ENCODE assay signal across 18 cellular contexts in the genomic region with DNA sequence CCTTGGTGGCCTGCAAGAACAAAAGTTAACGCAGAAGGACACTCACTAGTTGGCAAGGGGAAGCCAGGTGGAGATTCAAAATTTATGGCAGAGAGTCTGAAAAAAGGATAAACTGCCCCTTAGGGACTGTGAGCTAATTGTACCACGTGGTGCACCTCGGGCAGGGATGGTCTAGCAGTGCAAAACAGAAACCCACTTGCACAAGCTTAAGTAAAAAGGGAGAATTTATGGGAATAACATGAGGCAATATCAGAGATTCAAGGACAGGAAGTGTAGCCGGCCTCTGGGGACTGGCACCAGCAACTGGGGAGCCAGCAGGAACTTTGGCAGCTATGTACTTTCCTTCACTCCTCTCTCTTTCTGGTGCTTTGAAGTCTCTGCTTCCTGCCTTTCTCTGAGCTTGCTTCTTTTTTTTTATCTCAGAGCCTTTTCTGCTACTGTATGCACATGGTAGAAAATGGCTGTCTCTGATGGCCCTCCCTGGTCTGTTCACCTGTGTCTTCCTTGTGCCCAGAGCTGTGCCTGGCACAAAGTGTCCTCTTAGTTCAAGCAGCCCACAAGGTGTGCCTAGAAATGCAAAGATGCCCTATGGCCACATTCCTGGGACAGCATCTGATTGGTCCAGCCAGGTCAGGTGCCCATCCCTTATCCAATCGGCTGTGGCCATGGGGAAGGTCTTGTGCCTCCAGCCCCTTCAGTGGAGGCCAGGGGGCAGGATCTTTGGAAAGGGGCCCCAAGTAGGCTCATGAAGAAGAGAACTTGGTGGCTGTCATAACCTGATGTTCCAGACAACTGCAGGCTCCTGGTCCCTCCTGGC.
DNase-seq lines count a peak whose midpoint lies in the region; ATAC-seq, FAIRE-seq and TF ChIP-seq lines count a peak whose summit lies in the region.
"Had no signal": no experiment of that assay in that cellular context is flagged by ENCODE, and none has a peak within 500 bp of the region (broad histone marks: within the 10 kb centered on the region; RNA-seq: fewer than 3 reads in every experiment).

No MANE protein-coding gene starts in this region.

- DNase-seq in HepG2 (ENCODE audit: low spot score) (no peak), right lobe of liver (no peak), amniotic epithelial cell (ENCODE audit: low read depth) (peak; percentile 7), testis (peak; percentile 18), anterior cingulate cortex (lab: John Stamatoyannopoulos, UW) (no peak), ureter (ENCODE audit: low spot score) (no peak)
- DNase-seq in activated effector memory CD4-positive, alpha-beta T cell treated with anti-CD3 and anti-CD28 coated beads, Interleukin-2, amount 50 U/mL, for 16 hours, result no peak
- DNase-seq: effector memory CD4-positive, alpha-beta T cell; head of caudate nucleus; immature natural killer cell; KG1; NCI-H1417; SHP77 treated with DMSO at 0.1 percent for 48 hours; T-helper 9 cell had no signal

- intact Hi-C loops in HepG2 (cut with micrococcal nuclease; ENCODE audit: unreplicated experiment), result no loop called here
- intact Hi-C loops in right lobe of liver (cut with DNase I), result no loop called here
- intact Hi-C loops in testis (cut with DNase I; ENCODE audit: low total_unique reads), result no loop called here

- TF ChIP-seq POLR2A in HepG2 (IDR thresholded peaks at IDR 0.05; ENCODE audit: insufficient read depth in 1 of 2, low read depth in 2 of 2, low read length in 2 of 2), result no peak
- TF ChIP-seq POLR2A in right lobe of liver (IDR thresholded peaks at IDR 0.05), result no peak
- TF ChIP-seq POLR2A in testis (IDR thresholded peaks at IDR 0.05), result no peak

- WGBS in HepG2 (ENCODE audit: low lambda C conversion rate), result 25% methylated on average over 4 of the region's 5 CpGs
- WGBS in right lobe of liver (ENCODE audit: insufficient coverage, low coverage, low lambda C conversion rate, missing lambda C conversion rate), result 42% methylated on average over 5 of the region's 5 CpGs
- 32 to 38% methylated on average over 4 to 5 of the region's 5 CpGs for WGBS in testis, 2 donors

- no peaks in the 10 kb centered on the region for H3K9me2 ChIP-seq in Loucy (replicated peaks; ENCODE audit: low read depth, low read length)

- no peak for TF ChIP-seq CTCF in HepG2 (CRISPR knock-in tag; IDR thresholded peaks at IDR 0.05)
- TF ChIP-seq CTCF in right lobe of liver (IDR thresholded peaks at IDR 0.05), result no peak
- no peak for TF ChIP-seq CTCF in Loucy (conservative IDR thresholded peaks at IDR 0.05; ENCODE audit: low read length)
- no peak for TF ChIP-seq CTCF in testis (IDR thresholded peaks at IDR 0.05)

- ATAC-seq in HepG2, result no peak
- no peak for ATAC-seq in right lobe of liver

- 0 out of 5 replicates have a peak, but pooled peaks cover 0 to 2% of the 10 kb centered on the region in 2 experiments for H3K27me3 ChIP-seq in HepG2 (ENCODE audit: control insufficient read depth in 1 of 2, insufficient read depth in 2 of 2, low read length in 2 of 2)
- no peaks in the 10 kb centered on the region for H3K27me3 ChIP-seq in right lobe of liver
- H3K27me3 ChIP-seq in Loucy (ENCODE audit: insufficient read depth, low read length, poor library complexity, severe bottlenecking), result no peaks in the 10 kb centered on the region
- H3K27me3 ChIP-seq in testis, result no peaks in the 10 kb centered on the region
- H3K27me3 ChIP-seq: ovary, vagina had no signal

- no peak for TF ChIP-seq EP300 in HepG2 (IDR thresholded peaks at IDR 0.05; ENCODE audit: low read depth in 2 of 2, low read length in 2 of 2)
- no peak for TF ChIP-seq EP300 in HepG2 (CRISPR knock-in tag; IDR thresholded peaks at IDR 0.05; ENCODE audit: borderline replicate concordance)

- TF ChIP-seq RAD21 in HepG2 (CRISPR knock-in tag; IDR thresholded peaks at IDR 0.05), result no peak

- in situ Hi-C loops in HepG2 (cut with HindIII; ENCODE audit: extremely low pct_ligation_motif_present, low pct_unique_long_range_greater_than_20kb), result no loop called here

- CTCF ChIA-PET in HepG2 (lab: Yijun Ruan, JAX; ENCODE audit: low intra/inter-chr PET ratio, low total read pairs), result no interaction called here

- BruUV-seq in HepG2 (replicated peaks; lab: Mats Ljungman, UMichigan), result no TSS peak

- H3K79me2 ChIP-seq in HepG2 (ENCODE audit: insufficient read depth, low read length) (no peaks in the 10 kb centered on the region), Loucy (ENCODE audit: insufficient read depth, low read length) (no peaks in the 10 kb centered on the region)

- no peak overlapping the region for H3K4me2 ChIP-seq in HepG2 (ENCODE audit: low read depth, low read length)
- H3K4me2 ChIP-seq in Loucy (ENCODE audit: low read depth, low read length, poor library complexity, severe bottlenecking), result peak overlapping the region; percentile 59

- H3K27ac ChIP-seq in HepG2 (ENCODE audit: extremely low read length, insufficient read depth, low read length) (no peak overlapping the region), right lobe of liver (no peak overlapping the region), testis (no peak overlapping the region)
- H3K27ac ChIP-seq: HL-60, ovary, vagina had no signal

- H3K4me3 ChIP-seq in HepG2 (replicated peaks in 1 of 3; ENCODE audit: insufficient read depth in 1 of 3, low read depth in 2 of 3, low read length in 3 of 3) (no peak overlapping the region), right lobe of liver (no peak overlapping the region), Loucy (ENCODE audit: low read length, poor library complexity, severe bottlenecking) (peak overlapping the region; percentile 34), testis (no peak overlapping the region)
- H3K4me3 ChIP-seq: ovary, vagina had no signal

- peaks cover 16% of the 10 kb centered on the region for H3K4me1 ChIP-seq in HepG2 (ENCODE audit: insufficient read depth, low read length)
- H3K4me1 ChIP-seq in right lobe of liver, result peaks cover 0 to 3% (median 0%) of the 10 kb centered on the region in 4 donors
- H3K4me1 ChIP-seq in Loucy (ENCODE audit: insufficient read depth, low read length, poor library complexity, severe bottlenecking), result peaks cover 29% of the 10 kb centered on the region
- H3K4me1 ChIP-seq in testis, result no peaks in the 10 kb centered on the region
- H3K4me1 ChIP-seq: vagina had no signal

- POLR2A ChIA-PET in HepG2 (lab: Yijun Ruan, JAX), result no interaction called here

- FAIRE-seq in HepG2 (lab: Jason Lieb, UNC), result no peak

- no peaks in the 10 kb centered on the region for H3K36me3 ChIP-seq in HepG2 (replicated peaks in 1 of 2; ENCODE audit: control insufficient read depth in 1 of 2, insufficient read depth in 2 of 2, low read length in 2 of 2)
- no peaks in the 10 kb centered on the region for H3K36me3 ChIP-seq in right lobe of liver
- no peaks in the 10 kb centered on the region for H3K36me3 ChIP-seq in Loucy (ENCODE audit: insufficient read depth, low read length)
- H3K36me3 ChIP-seq in testis (ENCODE audit: low read depth, missing control alignments), result no peaks in the 10 kb centered on the region
- H3K36me3 ChIP-seq: ovary, vagina had no signal

- H3K9me3 ChIP-seq in HepG2 (ENCODE audit: low read length), result no peaks in the 10 kb centered on the region
- no peaks in the 10 kb centered on the region for H3K9me3 ChIP-seq in right lobe of liver
- H3K9me3 ChIP-seq in Loucy (ENCODE audit: insufficient read depth, low read depth, low read length), result no peaks in the 10 kb centered on the region
- no peaks in the 10 kb centered on the region for H3K9me3 ChIP-seq in testis
- H3K9me3 ChIP-seq: ovary, vagina had no signal

- no peaks in the 10 kb centered on the region for H3F3A ChIP-seq in Loucy (ENCODE audit: low read depth)

- H2AFZ ChIP-seq in HepG2 (ENCODE audit: low read length) (no peak overlapping the region), Loucy (ENCODE audit: low read length) (peak overlapping the region; percentile 64; the same call in 1 of the 2 replicates)

- H3K9ac ChIP-seq in HepG2 (ENCODE audit: insufficient read depth, low read depth, low read length) (no peak overlapping the region), Loucy (ENCODE audit: low read depth, low read length, poor library complexity, severe bottlenecking) (peak overlapping the region; percentile 41)

- H4K20me1 ChIP-seq in HepG2 (ENCODE audit: insufficient read depth, low read length), result no peaks in the 10 kb centered on the region
- no peaks in the 10 kb centered on the region for H4K20me1 ChIP-seq in Loucy (ENCODE audit: insufficient read depth, low read length, poor library complexity, severe bottlenecking)

TF ChIP-seq in HepG2, 621 proteins besides CTCF, POLR2A, EP300 and RAD21 (continues in another document):
- TF ChIP-seq, protein P1, sequence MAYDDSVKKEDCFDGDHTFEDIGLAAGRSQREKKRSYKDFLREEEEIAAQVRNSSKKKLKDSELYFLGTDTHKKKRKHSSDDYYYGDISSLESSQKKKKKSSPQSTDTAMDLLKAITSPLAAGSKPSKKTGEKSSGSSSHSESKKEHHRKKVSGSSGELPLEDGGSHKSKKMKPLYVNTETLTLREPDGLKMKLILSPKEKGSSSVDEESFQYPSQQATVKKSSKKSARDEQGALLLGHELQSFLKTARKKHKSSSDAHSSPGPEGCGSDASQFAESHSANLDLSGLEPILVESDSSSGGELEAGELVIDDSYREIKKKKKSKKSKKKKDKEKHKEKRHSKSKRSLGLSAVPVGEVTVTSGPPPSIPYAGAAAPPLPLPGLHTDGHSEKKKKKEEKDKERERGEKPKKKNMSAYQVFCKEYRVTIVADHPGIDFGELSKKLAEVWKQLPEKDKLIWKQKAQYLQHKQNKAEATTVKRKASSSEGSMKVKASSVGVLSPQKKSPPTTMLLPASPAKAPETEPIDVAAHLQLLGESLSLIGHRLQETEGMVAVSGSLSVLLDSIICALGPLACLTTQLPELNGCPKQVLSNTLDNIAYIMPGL (CRISPR knock-in tag; IDR thresholded peaks at IDR 0.05; ENCODE audit: borderline replicate concordance in 1 of 2, low read depth in 1 of 2), result no peak
- no peak for TF ChIP-seq ZSCAN9 (CRISPR knock-in tag; IDR thresholded peaks at IDR 0.05; ENCODE audit: borderline replicate concordance)
- TF ChIP-seq NFYC (CRISPR knock-in tag; IDR thresholded peaks at IDR 0.05), result 0 out of 2 replicates have a peak, but pooled peaks have one; percentile 23
- TF ChIP-seq ZBTB3 (CRISPR knock-in tag; IDR thresholded peaks at IDR 0.05; ENCODE audit: borderline replicate concordance, low read depth), result no peak
- no peak for TF ChIP-seq ZNF354B (CRISPR knock-in tag; IDR thresholded peaks at IDR 0.05)
- TF ChIP-seq PLRG1 (conservative IDR thresholded peaks at IDR 0.05), result no peak

Comparison
In these comparisons a context has a peak if more than half of its experiments do, and no peak if none do; other contexts are left out.
1. DNase-seq: peak in amniotic epithelial cell (single experiment) and testis (single experiment); none in HepG2 (single experiment), right lobe of liver (0 of 3), anterior cingulate cortex (0 of 58), ureter (single experiment) and activated effector memory CD4-positive, alpha-beta T cell treated with anti-CD3 and anti-CD28 coated beads, Interleukin-2, amount 50 U/mL, for 16 hours (single experiment).